ENCODE assay signal across 10 cellular contexts in genomic region chr16:3780570-3780969, GRCh38.
DNase-seq lines count a peak whose midpoint lies in the region; ATAC-seq and TF ChIP-seq lines count a peak whose summit lies in the region.
"Had no signal": no experiment of that assay in that cellular context is flagged by ENCODE, and none has a peak within 500 bp of the region (broad histone marks: within the 10 kb centered on the region; RNA-seq: fewer than 3 reads in every experiment).

No MANE protein-coding gene starts in this region.

- peaks cover 0 to 53% (median 23%) of the 10 kb centered on the region in 4 donors for H3K36me3 ChIP-seq in transverse colon

- H3K27ac Mint-ChIP-seq in neural crest cell (ENCODE audit: unreplicated experiment) (peak overlapping the region; percentile 44), mesothelial cell of epicardium (no peak overlapping the region)
- H3K27ac Mint-ChIP-seq: CD4-positive, CD25-positive, alpha-beta regulatory T cell had no signal

- H3K4me3 Mint-ChIP-seq in neural crest cell: no peak overlapping the region
- H3K4me3 Mint-ChIP-seq in mesothelial cell of epicardium: no peak overlapping the region
- H3K4me3 Mint-ChIP-seq: CD4-positive, CD25-positive, alpha-beta regulatory T cell had no signal

- intact Hi-C loops in transverse colon (cut with DNase I; ENCODE audit: low total_unique reads): no loop called here

- peak; percentile 10 for DNase-seq in activated CD4-positive, alpha-beta T cell treated with anti-CD3 and anti-CD28 coated beads for 48 hours
- no peak for DNase-seq in activated CD4-positive, alpha-beta T cell treated with anti-CD3 and anti-CD28 coated beads for 1 hour
- peak; percentile 49 for DNase-seq in MV-4-11 (lab: John Stamatoyannopoulos, UW)
- peak; percentile 8 for DNase-seq in astrocyte of the spinal cord (ENCODE audit: low read depth, low spot score)
- DNase-seq in neural crest cell (ENCODE audit: low read depth, low spot score): no peak
- DNase-seq in transverse colon: no peak
- no peak for DNase-seq in mesothelial cell of epicardium (ENCODE audit: low spot score in 2 of 2, unreplicated experiment in 2 of 2)
- DNase-seq: trophoblast cell had no signal

- no peaks in the 10 kb centered on the region for H3K4me1 ChIP-seq in transverse colon

- H3K9me3 ChIP-seq in transverse colon: no peaks in the 10 kb centered on the region

- no peak for TF ChIP-seq POLR2A in transverse colon (IDR thresholded peaks at IDR 0.05)

- in situ Hi-C loops in astrocyte of the spinal cord (cut with HindIII; ENCODE audit: low sequenced_read_pairs): no loop called here
- in situ Hi-C loops in transverse colon (cut with MboI; ENCODE audit: low pct_ligation_motif_present in 1 of 4, low pct_unique_long_range_greater_than_20kb in 1 of 4, low sequenced_read_pairs in 3 of 4): no loop called here

- WGBS in transverse colon (ENCODE audit: low coverage in 1 of 2), 2 donors: 57% methylated on average over 6 of the region's 6 CpGs; no CpG with 5 or more reads in 1 of the 2 donors

- no peaks in the 10 kb centered on the region for H3K27me3 ChIP-seq in transverse colon

- ATAC-seq in HG02884 (IDR thresholded peaks at IDR 0.05; ENCODE audit: unreplicated experiment): no peak

- H3K4me1 Mint-ChIP-seq in neural crest cell: no peaks in the 10 kb centered on the region
- no peaks in the 10 kb centered on the region for H3K4me1 Mint-ChIP-seq in mesothelial cell of epicardium

- peaks cover 3% of the 10 kb centered on the region for H3K36me3 Mint-ChIP-seq in neural crest cell (ENCODE audit: low read depth)
- peaks cover 26% of the 10 kb centered on the region for H3K36me3 Mint-ChIP-seq in mesothelial cell of epicardium

- H3K27me3 Mint-ChIP-seq in neural crest cell (ENCODE audit: low read depth) (no peaks in the 10 kb centered on the region), mesothelial cell of epicardium (ENCODE audit: low read depth) (no peaks in the 10 kb centered on the region)
- H3K27me3 Mint-ChIP-seq: CD4-positive, CD25-positive, alpha-beta regulatory T cell had no signal

- no peak for TF ChIP-seq EP300 in transverse colon (IDR thresholded peaks at IDR 0.05; ENCODE audit: low read depth)

- H3K4me3 ChIP-seq in astrocyte of the spinal cord (ENCODE audit: low read depth, low read length) (no peak overlapping the region), transverse colon (no peak overlapping the region)

- TF ChIP-seq CTCF in astrocyte of the spinal cord (IDR thresholded peaks at IDR 0.05; ENCODE audit: low read depth, low read length): no peak
- TF ChIP-seq CTCF in neural crest cell (conservative IDR thresholded peaks at IDR 0.05): no peak
- TF ChIP-seq CTCF in transverse colon (IDR thresholded peaks at IDR 0.05): no peak
- TF ChIP-seq CTCF in mesothelial cell of epicardium (IDR thresholded peaks at IDR 0.05; ENCODE audit: unreplicated experiment): no peak

- H3K9me3 Mint-ChIP-seq in neural crest cell (no peaks in the 10 kb centered on the region), mesothelial cell of epicardium (no peaks in the 10 kb centered on the region)
- H3K9me3 Mint-ChIP-seq: CD4-positive, CD25-positive, alpha-beta regulatory T cell had no signal

- no peak overlapping the region for H3K27ac ChIP-seq in transverse colon

Comparison
In these comparisons a context has a peak if more than half of its experiments do, and no peak if none do; other contexts are left out.
1. DNase-seq: peak in activated CD4-positive, alpha-beta T cell treated with anti-CD3 and anti-CD28 coated beads for 48 hours (single experiment), MV-4-11 (single experiment) and astrocyte of the spinal cord (single experiment); none in activated CD4-positive, alpha-beta T cell treated with anti-CD3 and anti-CD28 coated beads for 1 hour (single experiment), neural crest cell (single experiment), transverse colon (single experiment) and mesothelial cell of epicardium (0 of 2).